14 cellular contexts compared by ENCODE assay signal in the genomic region with DNA sequence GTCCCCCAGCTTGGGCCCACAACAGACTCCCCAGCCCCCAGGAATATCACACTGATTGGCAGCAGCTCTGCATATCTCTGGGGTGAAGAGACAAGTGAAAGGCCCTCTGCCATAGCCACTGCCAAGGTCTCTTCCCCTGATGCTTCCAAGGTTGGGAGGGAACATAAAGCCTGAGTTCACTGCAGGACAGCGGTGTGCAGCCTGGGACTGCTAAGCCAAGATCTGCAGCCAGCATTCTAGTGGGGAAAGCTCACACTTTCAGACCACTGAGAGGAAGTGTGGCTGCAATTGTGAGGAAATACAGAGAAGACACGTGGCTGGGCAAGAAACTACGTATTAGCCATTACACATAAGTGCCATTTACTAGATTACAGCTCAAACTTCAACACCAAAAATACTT.
"Had no signal": no experiment of that assay in that cellular context is flagged by ENCODE, and none has a peak within 500 bp of the region (broad histone marks: within the 10 kb centered on the region; RNA-seq: fewer than 3 reads in every experiment).

No MANE protein-coding gene starts in this region.

- DNase-seq: activated CD4-positive, alpha-beta memory T cell treated with anti-CD3 and anti-CD28 coated beads for 36 hours; activated CD4-positive, alpha-beta T cell treated with anti-CD3 and anti-CD28 coated beads for 36 hours; activated CD8-positive, alpha-beta memory T cell treated with anti-CD3 and anti-CD28 coated beads, Interleukin-2, amount 10 ng/mL, durations not matched to agents 7 days and 5 days; activated naive CD4-positive, alpha-beta T cell; activated naive CD8-positive, alpha-beta T cell treated with anti-CD3 and anti-CD28 coated beads for 36 hours; amniotic stem cell; effector CD8-positive, alpha-beta T cell; midbrain had no signal

- H3K27ac ChIP-seq: hepatocyte, skin epidermis, tibial nerve, vagina had no signal

- ATAC-seq: activated CD4-positive, alpha-beta T cell treated with anti-CD3 and anti-CD28 coated beads for 36 hours; activated CD8-positive, alpha-beta memory T cell treated with anti-CD3 and anti-CD28 coated beads, Interleukin-2, amount 10 ng/mL, durations not matched to agents 7 days and 5 days; activated T-helper 17 cell treated with anti-CD3 and anti-CD28 coated beads, Interleukin-2, amount 50 U/mL, for 72 hours; esophagus mucosa had no signal

- H3K4me3 ChIP-seq: hepatocyte, skin epidermis, tibial nerve, vagina had no signal

- H3K36me3 ChIP-seq: tibial nerve, vagina had no signal

- H3K4me1 ChIP-seq: tibial nerve, vagina had no signal

- H3K27me3 ChIP-seq: hepatocyte, tibial nerve, vagina had no signal

- H3K9me3 ChIP-seq: vagina had no signal
